In the genomic region with DNA sequence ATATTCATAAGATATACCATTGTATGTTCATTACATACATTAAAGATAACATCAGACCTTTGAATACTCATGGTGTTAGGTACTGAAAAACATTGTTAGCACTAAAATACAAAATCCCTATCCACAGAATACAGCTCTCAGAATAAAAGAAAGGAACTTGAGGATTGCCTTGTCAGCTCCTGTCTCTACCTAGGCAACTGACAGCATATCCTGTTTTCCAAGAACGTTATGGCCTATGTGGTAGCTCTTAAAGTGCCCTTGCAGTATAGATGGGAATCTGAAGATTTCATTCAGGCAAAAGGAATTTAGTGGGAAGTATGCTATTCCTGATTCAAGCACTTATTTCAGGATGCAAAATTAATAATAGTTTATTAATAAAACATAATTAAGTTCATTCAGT, we compare ENCODE assay signal across 12 cellular contexts. TPM values are rescaled to one million over a fixed set of nuclear protein-coding genes. Genes with fewer than 3 reads are reported as not detected.
DNase-seq lines count a peak whose midpoint lies in the region; ATAC-seq, FAIRE-seq and TF ChIP-seq lines count a peak whose summit lies in the region.
"Had no signal": no experiment of that assay in that cellular context is flagged by ENCODE, and none has a peak within 500 bp of the region (broad histone marks: within the 10 kb centered on the region; RNA-seq: fewer than 3 reads in every experiment).

No MANE protein-coding gene starts in this region.

- H3K36me3 Mint-ChIP-seq in activated CD8-positive, alpha-beta T cell treated with anti-CD3 and anti-CD28 coated beads, Interleukin-2, amount 10 ng/mL, durations not matched to agents 7 days and 5 days (ENCODE audit: low read depth): peaks cover 12% of the 10 kb centered on the region
- H3K36me3 Mint-ChIP-seq: CD4-positive, CD25-positive, alpha-beta regulatory T cell; stimulated activated memory B cell treated with anti-CD40 and anti-IgM and Interleukin-4, amounts not matched to agents 10 μg/mL and 1 μg/mL and 100 μg/mL, for 72 hours had no signal

- H3K9me3 Mint-ChIP-seq in activated CD8-positive, alpha-beta T cell treated with anti-CD3 and anti-CD28 coated beads, Interleukin-2, amount 10 ng/mL, durations not matched to agents 7 days and 5 days (ENCODE audit: insufficient read depth): no peaks in the 10 kb centered on the region
- H3K9me3 Mint-ChIP-seq: CD4-positive, CD25-positive, alpha-beta regulatory T cell; stimulated activated memory B cell treated with anti-CD40 and anti-IgM and Interleukin-4, amounts not matched to agents 10 μg/mL and 1 μg/mL and 100 μg/mL, for 72 hours had no signal

- H3K27me3 ChIP-seq in cardiac muscle cell: no peaks in the 10 kb centered on the region
- no peaks in the 10 kb centered on the region for H3K27me3 ChIP-seq in iPS-20b (ENCODE audit: insufficient read depth, low read length)
- H3K27me3 ChIP-seq in tibial artery: no peaks in the 10 kb centered on the region
- H3K27me3 ChIP-seq: gastrocnemius medialis had no signal

- CTCF ChIA-PET in activated CD8-positive, alpha-beta T cell treated with anti-CD3 and anti-CD28 coated beads, Interleukin-2, amount 10 ng/mL, durations not matched to agents 7 days and 5 days (lab: Charles Lee): interaction anchor here (0.5 to 1.6 kb wide), 2 partner anchors 14 to 251 kb away, joined by 3 to 8 read pairs; no protein-coding TSS in a partner anchor

- intact Hi-C loops in left ventricle myocardium superior (cut with micrococcal nuclease) (loop anchor here (10.0 kb wide), 2 partner anchors 132 to 248 kb away; no protein-coding TSS in a partner anchor), tibial artery (cut with DNase I; ENCODE audit: low total_unique reads) (loop anchor here (10.0 kb wide), 1 partner anchor 118 kb away; no protein-coding TSS in a partner anchor)

- H3K4me1 Mint-ChIP-seq in activated CD8-positive, alpha-beta T cell treated with anti-CD3 and anti-CD28 coated beads, Interleukin-2, amount 10 ng/mL, durations not matched to agents 7 days and 5 days (ENCODE audit: low read depth): peaks cover 31% of the 10 kb centered on the region

- no peak overlapping the region; the same call in 1 of the 2 replicates for H3K9ac ChIP-seq in iPS-20b (ENCODE audit: low read depth, low read length)

- peak overlapping the region; percentile 82 for H3K4me3 Mint-ChIP-seq in activated CD8-positive, alpha-beta T cell treated with anti-CD3 and anti-CD28 coated beads, Interleukin-2, amount 10 ng/mL, durations not matched to agents 7 days and 5 days

- no peak overlapping the region for H3K4me3 ChIP-seq in cardiac muscle cell
- H3K4me3 ChIP-seq in iPS-20b (ENCODE audit: low read length): peak overlapping the region; percentile 89; the same call in 1 of the 2 replicates
- H3K4me3 ChIP-seq in tibial artery: peak overlapping the region; percentile 70 to 88

- no peaks in the 10 kb centered on the region for H3K9me3 ChIP-seq in cardiac muscle cell (ENCODE audit: low read depth)
- H3K9me3 ChIP-seq in iPS-20b (ENCODE audit: insufficient read depth, low read depth, low read length): no peaks in the 10 kb centered on the region
- H3K9me3 ChIP-seq in tibial artery: no peaks in the 10 kb centered on the region
- H3K9me3 ChIP-seq: gastrocnemius medialis had no signal

- H3K27me3 Mint-ChIP-seq in activated CD8-positive, alpha-beta T cell treated with anti-CD3 and anti-CD28 coated beads, Interleukin-2, amount 10 ng/mL, durations not matched to agents 7 days and 5 days (ENCODE audit: low read depth): no peaks in the 10 kb centered on the region
- H3K27me3 Mint-ChIP-seq: CD4-positive, CD25-positive, alpha-beta regulatory T cell; stimulated activated memory B cell treated with anti-CD40 and anti-IgM and Interleukin-4, amounts not matched to agents 10 μg/mL and 1 μg/mL and 100 μg/mL, for 72 hours had no signal

- FAIRE-seq in GM19239 (lab: Jason Lieb, UNC): no peak

- no peaks in the 10 kb centered on the region for H3K36me3 ChIP-seq in cardiac muscle cell
- no peaks in the 10 kb centered on the region for H3K36me3 ChIP-seq in iPS-20b (ENCODE audit: insufficient read depth, low read depth, low read length)
- no peaks in the 10 kb centered on the region for H3K36me3 ChIP-seq in tibial artery
- H3K36me3 ChIP-seq: gastrocnemius medialis had no signal

- peak overlapping the region; percentile 99 for H3K27ac ChIP-seq in cardiac muscle cell
- H3K27ac ChIP-seq in iPS-20b (ENCODE audit: low read length): no peak overlapping the region
- peak overlapping the region; percentile 98 for H3K27ac ChIP-seq in tibial artery

- no peak for TF ChIP-seq CTCF in cardiac muscle cell (IDR thresholded peaks at IDR 0.05; ENCODE audit: low read depth, low read length)
- TF ChIP-seq CTCF in tibial artery (IDR thresholded peaks at IDR 0.05): no peak

- H3K27ac Mint-ChIP-seq in activated CD8-positive, alpha-beta T cell treated with anti-CD3 and anti-CD28 coated beads, Interleukin-2, amount 10 ng/mL, durations not matched to agents 7 days and 5 days: peak overlapping the region; percentile 37

- no peak for ATAC-seq in left ventricle myocardium superior
- ATAC-seq in activated CD8-positive, alpha-beta T cell treated with anti-CD3 and anti-CD28 coated beads, Interleukin-2, amount 10 ng/mL, durations not matched to agents 7 days and 5 days: no peak
- ATAC-seq: gastrocnemius medialis; stimulated activated memory B cell treated with anti-CD40 and anti-IgM and Interleukin-4, amounts not matched to agents 10 μg/mL and 1 μg/mL and 100 μg/mL, for 72 hours had no signal

- H3K4me1 ChIP-seq in cardiac muscle cell (ENCODE audit: low read depth) (peaks cover 3% of the 10 kb centered on the region), iPS-20b (ENCODE audit: insufficient read depth, low read length) (peaks cover 10% of the 10 kb centered on the region; the same call in 1 of the 2 replicates), tibial artery (peaks cover 0 to 24% (median 6%) of the 10 kb centered on the region in 4 donors)

- no peak for DNase-seq in cardiac muscle cell (ENCODE audit: low read depth in 1 of 2, low spot score in 1 of 2)
- no peak for DNase-seq in left ventricle myocardium superior
- no peak for DNase-seq in activated CD8-positive, alpha-beta T cell treated with anti-CD3 and anti-CD28 coated beads, Interleukin-2, amount 10 ng/mL, durations not matched to agents 7 days and 5 days
- DNase-seq in tibial artery: no peak
- no peak for DNase-seq in stimulated activated naive CD4-positive, alpha-beta T cell treated with Interleukin-2 at 50 U/mL for 16 hours (lab: John Stamatoyannopoulos, UW)
- no peak for DNase-seq in GM19239 (ENCODE audit: insufficient read length, low spot score)
- no peak for DNase-seq in NCI-H345 (lab: John Stamatoyannopoulos, UW)
- DNase-seq: gastrocnemius medialis; stimulated activated CD4-positive, alpha-beta T cell treated with anti-CD3 and anti-CD28 coated beads, Interleukin-12 subunit alpha, Interleukin-12 subunit beta, amount 100 ng/mL, for 4 hours had no signal

- POLR2A ChIA-PET in activated CD8-positive, alpha-beta T cell treated with anti-CD3 and anti-CD28 coated beads, Interleukin-2, amount 10 ng/mL, durations not matched to agents 7 days and 5 days (lab: Charles Lee): no interaction called here

RNA-seq across cellular contexts. Expression of a gene that starts 1.8 kb away (rescaled TPM):
- 117 and 208 TPM in 2 replicates for total RNA-seq in cardiac muscle cell
- polyA plus RNA-seq in cardiac muscle cell: 194 and 233 TPM in 2 replicates
- 40.7 TPM for total RNA-seq in left ventricle myocardium superior
- 10 to 100 TPM; 86.5 to 90.8 TPM for total RNA-seq in activated CD8-positive, alpha-beta T cell treated with anti-CD3 and anti-CD28 coated beads, Interleukin-2, amount 10 ng/mL, durations not matched to agents 7 days and 5 days
